8 cellular contexts compared by ENCODE assay signal in the genomic region with DNA sequence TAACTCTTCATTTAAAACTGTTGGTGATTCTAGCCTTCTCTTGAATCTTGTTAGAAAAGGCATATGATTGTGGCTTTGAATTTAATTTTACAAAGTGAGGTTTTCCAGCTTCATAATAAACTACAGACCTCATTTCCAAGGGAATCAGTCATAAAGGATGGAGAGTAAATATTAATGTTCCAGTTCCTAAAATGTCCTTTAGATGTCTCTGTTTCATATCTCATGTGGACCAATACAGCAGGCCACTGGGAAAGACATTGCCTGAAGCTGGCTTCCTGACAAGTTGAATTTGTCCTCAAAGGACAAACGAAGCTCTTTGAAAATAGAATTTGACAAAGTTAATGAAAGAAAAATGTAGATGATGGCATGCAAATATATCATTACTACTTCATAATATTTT.
DNase-seq lines count a peak whose midpoint lies in the region; ATAC-seq, FAIRE-seq and TF ChIP-seq lines count a peak whose summit lies in the region.

No MANE protein-coding gene starts in this region.

- FAIRE-seq in islet of Langerhans (lab: Jason Lieb, UNC) (peak; percentile 99), GM12891 (lab: Jason Lieb, UNC) (no peak)

- in situ Hi-C loops in ACHN (cut with HindIII; ENCODE audit: low pct_ligation_motif_present, low pct_unique_long_range_greater_than_20kb, low sequenced_read_pairs) = no loop called here
- in situ Hi-C loops in astrocyte of the spinal cord (cut with HindIII; ENCODE audit: low sequenced_read_pairs) = no loop called here

- no peak overlapping the region for H3K4me3 ChIP-seq in astrocyte of the spinal cord (ENCODE audit: low read depth, low read length)

- no peak for TF ChIP-seq POLR2A in GM12891 (IDR thresholded peaks at IDR 0.05; ENCODE audit: low read depth, low read length)

- peak; percentile 51 for TF ChIP-seq CTCF in astrocyte of the spinal cord (IDR thresholded peaks at IDR 0.05; ENCODE audit: low read depth, low read length)

- ATAC-seq in GM18868 (IDR thresholded peaks at IDR 0.05; ENCODE audit: unreplicated experiment) (peak; percentile 59), HG03439 (IDR thresholded peaks at IDR 0.05; ENCODE audit: unreplicated experiment) (no peak), GM19395 (IDR thresholded peaks at IDR 0.05; ENCODE audit: unreplicated experiment) (no peak)

- DNase-seq in ACHN = peak; percentile 62
- DNase-seq in NCI-H1417 (lab: John Stamatoyannopoulos, UW) = peak; percentile 15 to 79 (median 28)
- peak; percentile 75 for DNase-seq in astrocyte of the spinal cord (ENCODE audit: low read depth, low spot score)
- DNase-seq in GM12891 (ENCODE audit: insufficient read length, low spot score) = no peak

TF ChIP-seq in GM12891, 5 proteins besides CTCF, POLR2A, EP300 and RAD21:
- TF ChIP-seq PAX5 (IDR thresholded peaks at IDR 0.05; ENCODE audit: insufficient read depth, low read length, severe bottlenecking) = no peak
